In genomic region chr20:22214296-22214695, GRCh38 we compare ENCODE assay signal across 27 cellular contexts.
"Had no signal": no experiment of that assay in that cellular context is flagged by ENCODE, and none has a peak within 500 bp of the region (broad histone marks: within the 10 kb centered on the region; RNA-seq: fewer than 3 reads in every experiment).

No MANE protein-coding gene starts in this region.

- H3K79me2 ChIP-seq: parathyroid adenoma had no signal

- H3K9ac ChIP-seq: neural progenitor cell, parathyroid adenoma had no signal

- H3K27me3 ChIP-seq: neural progenitor cell, tibial nerve had no signal

- H3K9me3 ChIP-seq: gastrocnemius medialis, lower lobe of right lung had no signal

- H3K36me3 ChIP-seq: gastrocnemius medialis, left lung, lower lobe of right lung, neural progenitor cell, tibial nerve had no signal

- DNase-seq: activated CD4-positive, alpha-beta T cell treated with anti-CD3 and anti-CD28 coated beads for 1 hour; activated CD4-positive, alpha-beta T cell treated with anti-CD3 and anti-CD28 coated beads, Interleukin-2, amount 50 U/mL, for 1 hour; activated CD8-positive, alpha-beta memory T cell treated with anti-CD3 and anti-CD28 coated beads, Interleukin-2, amount 10 ng/mL, durations not matched to agents 7 days and 5 days; activated CD8-positive, alpha-beta T cell treated with anti-CD3 and anti-CD28 coated beads, Interleukin-2, amount 10 ng/mL, durations not matched to agents 7 days and 5 days; activated naive CD8-positive, alpha-beta T cell treated with anti-CD3 and anti-CD28 coated beads, Interleukin-2, amount 50 U/mL, for 24 hours; activated T-cell treated with anti-CD3 and anti-CD28 coated beads, Interleukin-2, amount 50 U/mL, for 48 hours; amygdala; caudate nucleus; cortex of kidney; effector memory CD8-positive, alpha-beta T cell; erythroblast; gastrocnemius medialis; glutamatergic neuron; left lung; lower lobe of right lung; mesendoderm; natural killer cell; occipital lobe; right cardiac atrium; stimulated activated CD4-positive, alpha-beta T cell treated with anti-CD3 and anti-CD28 coated beads, Interleukin-15, amount 100 ng/mL, for 24 hours; stimulated activated CD4-positive, alpha-beta T cell treated with anti-CD3 and anti-CD28 coated beads, Interleukin-2, amount 100 ng/mL, for 24 hours; stimulated activated naive CD4-positive, alpha-beta T cell treated with Interleukin-2 at 50 U/mL for 16 hours had no signal

- H3K4me1 ChIP-seq: gastrocnemius medialis, left lung, lower lobe of right lung, neural progenitor cell, parathyroid adenoma, tibial nerve had no signal

- H2AFZ ChIP-seq: neural progenitor cell, parathyroid adenoma had no signal

- H3K27ac ChIP-seq: gastrocnemius medialis, left lung, lower lobe of right lung, neural progenitor cell, parathyroid adenoma, tibial nerve had no signal

- H3K4me3 ChIP-seq: gastrocnemius medialis, left lung, lower lobe of right lung, neural progenitor cell, tibial nerve had no signal

- H3K4me2 ChIP-seq: neural progenitor cell had no signal

- ATAC-seq: activated CD8-positive, alpha-beta memory T cell treated with anti-CD3 and anti-CD28 coated beads, Interleukin-2, amount 10 ng/mL, durations not matched to agents 7 days and 5 days; activated CD8-positive, alpha-beta T cell treated with anti-CD3 and anti-CD28 coated beads, Interleukin-2, amount 10 ng/mL, durations not matched to agents 7 days and 5 days; activated naive CD8-positive, alpha-beta T cell treated with anti-CD3 and anti-CD28 coated beads, Interleukin-2, amount 50 U/mL, for 24 hours; effector memory CD8-positive, alpha-beta T cell; gastrocnemius medialis; left lung; lower lobe of right lung; natural killer cell; right cardiac atrium; WTC11 had no signal

- FAIRE-seq: islet of Langerhans had no signal
